In genomic region chr10:86258940-86259339, GRCh38 we compare ENCODE assay signal across 11 cellular contexts.
"Had no signal": no experiment of that assay in that cellular context is flagged by ENCODE, and none has a peak within 500 bp of the region (broad histone marks: within the 10 kb centered on the region; RNA-seq: fewer than 3 reads in every experiment).

No MANE protein-coding gene starts in this region.

- H3K4me3 Mint-ChIP-seq: neural progenitor cell; stimulated activated naive CD8-positive, alpha-beta T cell treated with anti-CD3 and anti-CD28 coated beads, Interleukin-15, Interleukin-2, amounts not matched to agents 100 ng/mL and 50 ng/mL, for 24 hours had no signal

- H3K27ac Mint-ChIP-seq: activated naive CD4-positive, alpha-beta T cell treated with anti-CD3 and anti-CD28 coated beads, Interleukin-2, amount 50 U/mL, for 72 hours; neural progenitor cell; stimulated activated naive CD8-positive, alpha-beta T cell treated with anti-CD3 and anti-CD28 coated beads, Interleukin-15, Interleukin-2, amounts not matched to agents 100 ng/mL and 50 ng/mL, for 24 hours had no signal

- H3K9me3 Mint-ChIP-seq: neural progenitor cell; stimulated activated naive CD8-positive, alpha-beta T cell treated with anti-CD3 and anti-CD28 coated beads, Interleukin-15, Interleukin-2, amounts not matched to agents 100 ng/mL and 50 ng/mL, for 24 hours had no signal

- H3K27ac ChIP-seq: colonic mucosa, heart left ventricle, neural progenitor cell, right lobe of liver, thoracic aorta had no signal

- ATAC-seq: activated naive CD4-positive, alpha-beta T cell treated with anti-CD3 and anti-CD28 coated beads, Interleukin-2, amount 50 U/mL, for 72 hours; heart left ventricle; left colon; right lobe of liver had no signal

- DNase-seq: activated CD4-positive, CD25-positive, alpha-beta regulatory T cell treated with anti-CD3 and anti-CD28 coated beads, Interleukin-2, amount 50 U/mL, for 72 hours; activated effector memory CD4-positive, alpha-beta T cell treated with anti-CD3 and anti-CD28 coated beads, Interleukin-2, amount 50 U/mL, for 16 hours; colonic mucosa; effector CD4-positive, alpha-beta T cell; heart left ventricle; right lobe of liver had no signal

- H3K36me3 Mint-ChIP-seq: activated naive CD4-positive, alpha-beta T cell treated with anti-CD3 and anti-CD28 coated beads, Interleukin-2, amount 50 U/mL, for 72 hours; neural progenitor cell had no signal
